Comparison of ENCODE assay signal across 7 cellular contexts in the genomic region with DNA sequence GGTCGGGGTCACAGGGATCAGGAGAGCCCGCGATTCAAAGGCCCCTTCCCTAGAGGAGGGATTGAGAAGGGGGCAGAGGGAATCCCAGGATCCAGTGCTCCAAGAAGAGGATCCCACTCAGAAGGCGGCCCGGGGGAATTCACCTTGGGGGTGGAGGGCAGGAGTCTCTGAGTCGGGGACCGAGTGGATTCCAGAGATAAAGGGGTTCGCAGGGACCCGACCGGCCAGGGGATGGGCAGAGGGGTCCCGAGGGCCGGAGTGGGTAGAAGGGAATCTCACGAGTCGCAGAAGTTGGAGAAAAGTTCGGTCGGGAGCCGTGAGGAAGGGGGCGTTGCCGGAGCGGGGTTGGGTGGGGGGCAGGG. TPM values are rescaled to one million over a fixed set of nuclear protein-coding genes. Genes with fewer than 3 reads are reported as not detected.
DNase-seq lines count a peak whose midpoint lies in the region.

No MANE protein-coding gene starts in this region.

- peak overlapping the region; percentile 74 for H3K9ac ChIP-seq in HUES6 (ENCODE audit: low read length)
- H3K9ac ChIP-seq in subcutaneous abdominal adipose tissue (ENCODE audit: low read length in 5 of 5) = peak overlapping the region; percentile 56 to 90 (median 86)

- H3K27ac Mint-ChIP-seq in activated naive CD8-positive, alpha-beta T cell = peak overlapping the region; percentile 91
- peak overlapping the region; percentile 91 to 98 (median 96) for H3K27ac Mint-ChIP-seq in immature natural killer cell

- H3K27me3 ChIP-seq in HUES6 (ENCODE audit: control insufficient read depth, insufficient read depth, low read length) (no peaks in the 10 kb centered on the region), subcutaneous abdominal adipose tissue (ENCODE audit: control insufficient read depth in 5 of 5, insufficient read depth in 4 of 5, low read length in 5 of 5) (no peaks in the 10 kb centered on the region)

- no peaks in the 10 kb centered on the region for H3K27me3 Mint-ChIP-seq in activated naive CD8-positive, alpha-beta T cell
- peaks cover 5 to 12% (median 6%) of the 10 kb centered on the region in 3 donors for H3K27me3 Mint-ChIP-seq in immature natural killer cell (ENCODE audit: low read depth in 3 of 3)

- H3K4me3 ChIP-seq in HUES6 (ENCODE audit: low read depth, low read length) (peak overlapping the region; percentile 82), subcutaneous abdominal adipose tissue (ENCODE audit: low read depth in 1 of 5, low read length in 5 of 5) (peak overlapping the region; percentile 80 to 90 (median 83))

- peaks cover 20% of the 10 kb centered on the region for H3K4me1 ChIP-seq in HUES6 (ENCODE audit: control insufficient read depth, insufficient read depth, low read length)
- H3K4me1 ChIP-seq in subcutaneous abdominal adipose tissue (ENCODE audit: control insufficient read depth in 5 of 5, insufficient read depth in 5 of 5, low read length in 5 of 5) = peaks cover 6 to 75% (median 73%) of the 10 kb centered on the region in 5 donors

- H3K27ac ChIP-seq in HUES6 (ENCODE audit: low read depth, low read length) (peak overlapping the region; percentile 49; the same call in 1 of the 2 replicates), subcutaneous abdominal adipose tissue (ENCODE audit: low read depth, low read length) (peak overlapping the region; percentile 93)

- peaks cover 30% of the 10 kb centered on the region for H3K36me3 ChIP-seq in HUES6 (ENCODE audit: control insufficient read depth, insufficient read depth, low read length)
- peaks cover 0 to 30% (median 24%) of the 10 kb centered on the region in 5 donors for H3K36me3 ChIP-seq in subcutaneous abdominal adipose tissue (ENCODE audit: control insufficient read depth in 5 of 5, insufficient read depth in 5 of 5, low read length in 5 of 5)

- no peaks in the 10 kb centered on the region for H3K9me3 ChIP-seq in HUES6 (ENCODE audit: control insufficient read depth, insufficient read depth, low read depth, low read length)
- H3K9me3 ChIP-seq in subcutaneous abdominal adipose tissue (ENCODE audit: control insufficient read depth in 5 of 5, low read length in 5 of 5) = no peaks in the 10 kb centered on the region

- DNase-seq in immature natural killer cell (no peak), NCI-H1417 treated with DMSO at 0.1 percent for 48 hours (lab: John Stamatoyannopoulos, UW) (no peak), H4 (ENCODE audit: low spot score) (no peak)
- DNase-seq in activated CD4-positive, alpha-beta T cell treated with anti-CD3 and anti-CD28 coated beads, Interleukin-2, amount 50 U/mL, for 48 hours = no peak

- no peaks in the 10 kb centered on the region for H3K9me3 Mint-ChIP-seq in activated naive CD8-positive, alpha-beta T cell (ENCODE audit: low read depth)
- H3K9me3 Mint-ChIP-seq in immature natural killer cell = no peaks in the 10 kb centered on the region

- H3K4me3 Mint-ChIP-seq in activated naive CD8-positive, alpha-beta T cell = peak overlapping the region; percentile 92
- peak overlapping the region; percentile 94 to 96 (median 95) for H3K4me3 Mint-ChIP-seq in immature natural killer cell

- H3K4me1 Mint-ChIP-seq in activated naive CD8-positive, alpha-beta T cell (ENCODE audit: low read depth) = peaks cover 40% of the 10 kb centered on the region
- peaks cover 60 to 62% of the 10 kb centered on the region in 2 donors for H3K4me1 Mint-ChIP-seq in immature natural killer cell

- peaks cover 2% of the 10 kb centered on the region for H3K36me3 Mint-ChIP-seq in activated naive CD8-positive, alpha-beta T cell
- peaks cover 3 to 8% (median 4%) of the 10 kb centered on the region in 3 donors for H3K36me3 Mint-ChIP-seq in immature natural killer cell

RNA-seq across cellular contexts. Expression of gene PRKD2, which starts 0.3 kb away (rescaled TPM):
- 100 to 1,000 TPM in 1 of 3 donors, 10 to 100 TPM in 2; 36.3 to 116 (median 36.3) TPM for polyA plus RNA-seq in immature natural killer cell
- 14.3 and 18.0 TPM in 2 replicates for total RNA-seq in H4 (2014; rRNA removed; shearing (Covaris generic))

RNA-seq across cellular contexts. Expression of gene FKRP, which starts 29.2 kb away (rescaled TPM):
- polyA plus RNA-seq in immature natural killer cell = 1 to 10 TPM in 2 of 3 donors, not detected in 1; 2.2 to 5.4 TPM
- 16.2 and 33.4 TPM in 2 replicates for total RNA-seq in H4 (2014; rRNA removed; shearing (Covaris generic))

RNA-seq across cellular contexts. Expression of gene STRN4, which starts 29.6 kb away (rescaled TPM):
- polyA plus RNA-seq in immature natural killer cell = 10 to 100 TPM in 2 of 3 donors, 1 to 10 TPM in 1; 8.8 to 26.8 (median 10.8) TPM
- total RNA-seq in H4 (2014; rRNA removed; shearing (Covaris generic)) = 29.9 and 33.5 TPM in 2 replicates

RNA-seq across cellular contexts. Expression of gene DACT3, which starts 55.7 kb away (rescaled TPM):
- not detected for polyA plus RNA-seq in immature natural killer cell
- total RNA-seq in H4 (2014; rRNA removed; shearing (Covaris generic)) = 0.56 and 0.78 TPM in 2 replicates
